ENCODE assay signal across 38 cellular contexts in genomic region chr7:69929622-69930021, GRCh38.
"Had no signal": no experiment of that assay in that cellular context is flagged by ENCODE, and none has a peak within 500 bp of the region (broad histone marks: within the 10 kb centered on the region; RNA-seq: fewer than 3 reads in every experiment).

No MANE protein-coding gene starts in this region.

- H3K27me3 Mint-ChIP-seq: activated B cell treated with CpG ODN at 0.5 μM for 24 hours; activated CD4-positive, alpha-beta memory T cell treated with anti-CD3 and anti-CD28 coated beads for 36 hours; activated CD8-positive, alpha-beta T cell treated with anti-CD3 and anti-CD28 coated beads for 36 hours; activated naive CD8-positive, alpha-beta T cell treated with anti-CD3 and anti-CD28 coated beads for 36 hours; activated T-helper 17 cell treated with anti-CD3 and anti-CD28 coated beads, Interleukin-2, amount 50 U/mL, for 72 hours; central memory CD8-positive, alpha-beta T cell had no signal

- DNase-seq: activated B cell treated with CpG ODN at 0.5 μM for 24 hours; activated CD4-positive, alpha-beta memory T cell treated with anti-CD3 and anti-CD28 coated beads for 36 hours; activated CD4-positive, alpha-beta T cell treated with anti-CD3 and anti-CD28 coated beads for 48 hours; activated CD4-positive, alpha-beta T cell treated with anti-CD3 and anti-CD28 coated beads, Interleukin-2, amount 50 U/mL, for 1 hour; activated CD4-positive, alpha-beta T cell treated with anti-CD3 and anti-CD28 coated beads, Interleukin-2, amount 50 U/mL, for 4 hours; activated CD4-positive, CD25-positive, alpha-beta regulatory T cell treated with anti-CD3 and anti-CD28 coated beads, Interleukin-2, amount 50 U/mL, for 72 hours; activated CD8-positive, alpha-beta memory T cell treated with anti-CD3 and anti-CD28 coated beads, Interleukin-2, amount 50 U/mL, for 4 hours; activated CD8-positive, alpha-beta T cell treated with anti-CD3 and anti-CD28 coated beads for 36 hours; activated effector memory CD4-positive, alpha-beta T cell treated with anti-CD3 and anti-CD28 coated beads, Interleukin-2, amount 50 U/mL, for 16 hours; activated gamma-delta T cell treated with Interleukin-2 at 50 U/mL for 16 hours; activated naive CD4-positive, alpha-beta T cell; activated naive CD4-positive, alpha-beta T cell treated with anti-CD3 and anti-CD28 coated beads for 36 hours; activated naive CD4-positive, alpha-beta T cell treated with anti-CD3 and anti-CD28 coated beads, Interleukin-2, amount 50 U/mL, for 16 hours; activated naive CD8-positive, alpha-beta T cell treated with anti-CD3 and anti-CD28 coated beads for 36 hours; activated T-cell treated with anti-CD3 and anti-CD28 coated beads for 4 hours; activated T-cell treated with anti-CD3 and anti-CD28 coated beads, Interleukin-2, amount 50 U/mL, for 1 hour; activated T-cell treated with anti-CD3 and anti-CD28 coated beads, Interleukin-2, amount 50 U/mL, for 4 hours; activated T-cell treated with anti-CD3 and anti-CD28 coated beads, Interleukin-2, amount 50 U/mL, for 72 hours; adrenal gland; amniotic stem cell; aorta; caudate nucleus; cerebellar nuclear complex; SW 1271; T-helper 1 cell; T-helper 2 cell; T-helper 9 cell had no signal

- H3K4me1 Mint-ChIP-seq: activated B cell treated with CpG ODN at 0.5 μM for 24 hours; activated naive CD8-positive, alpha-beta T cell treated with anti-CD3 and anti-CD28 coated beads for 36 hours; activated T-helper 17 cell treated with anti-CD3 and anti-CD28 coated beads, Interleukin-2, amount 50 U/mL, for 72 hours; central memory CD8-positive, alpha-beta T cell had no signal

- H3K27me3 ChIP-seq: adrenal gland, cardiac muscle cell had no signal

- H3K36me3 ChIP-seq: adrenal gland, cardiac muscle cell had no signal

- ATAC-seq: activated CD8-positive, alpha-beta T cell treated with anti-CD3 and anti-CD28 coated beads for 36 hours; activated naive CD4-positive, alpha-beta T cell treated with anti-CD3 and anti-CD28 coated beads, Interleukin-2, amount 50 U/mL, for 72 hours; activated T-cell treated with anti-CD3 and anti-CD28 coated beads, Interleukin-2, amount 50 U/mL, for 4 hours; activated T-cell treated with anti-CD3 and anti-CD28 coated beads, Interleukin-2, amount 50 U/mL, for 72 hours; activated T-helper 17 cell treated with anti-CD3 and anti-CD28 coated beads, Interleukin-2, amount 50 U/mL, for 72 hours had no signal

- H3K4me1 ChIP-seq: adrenal gland had no signal

- H3K4me3 ChIP-seq: adrenal gland, cardiac muscle cell had no signal

- FAIRE-seq: bronchial epithelial cell, TTC549 had no signal

- H3K4me3 Mint-ChIP-seq: activated B cell treated with CpG ODN at 0.5 μM for 24 hours; activated CD4-positive, alpha-beta memory T cell treated with anti-CD3 and anti-CD28 coated beads for 36 hours; activated CD8-positive, alpha-beta T cell treated with anti-CD3 and anti-CD28 coated beads for 36 hours; activated naive CD4-positive, alpha-beta T cell treated with anti-CD3 and anti-CD28 coated beads for 36 hours; activated naive CD8-positive, alpha-beta T cell treated with anti-CD3 and anti-CD28 coated beads for 36 hours; activated T-cell treated with anti-CD3 and anti-CD28 coated beads, Interleukin-2, amount 50 U/mL, for 4 hours; activated T-cell treated with anti-CD3 and anti-CD28 coated beads, Interleukin-2, amount 50 U/mL, for 72 hours; activated T-helper 1 cell treated with anti-CD3 and anti-CD28 coated beads, Interleukin-12 subunit alpha, Interleukin-12 subunit beta, Interleukin-2, Interleukin-4 antibody, amounts not matched to agents 30 ng/mL and 10 ng/mL and 1 ng/mL, durations not matched to agents 14 hours and 24 hours and 36 hours; activated T-helper 17 cell treated with anti-CD3 and anti-CD28 coated beads, Interleukin-2, amount 50 U/mL, for 72 hours; brain; central memory CD8-positive, alpha-beta T cell; T-helper 1 cell treated with Interleukin-12 subunit alpha and Interleukin-12 subunit beta and Interleukin-4 antibody, amounts not matched to agents 30 μg/mL and 1 μg/mL, for 36 hours; T-helper 2 cell treated with Interferon-gamma antibody and Interleukin-4, amounts not matched to agents 5 μg/mL and 100 μg/mL, for 36 hours had no signal

- H3K9me3 Mint-ChIP-seq: activated B cell treated with CpG ODN at 0.5 μM for 24 hours; activated CD8-positive, alpha-beta T cell treated with anti-CD3 and anti-CD28 coated beads for 36 hours; activated naive CD4-positive, alpha-beta T cell treated with anti-CD3 and anti-CD28 coated beads for 36 hours; activated naive CD8-positive, alpha-beta T cell treated with anti-CD3 and anti-CD28 coated beads for 36 hours; activated T-cell treated with anti-CD3 and anti-CD28 coated beads, Interleukin-2, amount 50 U/mL, for 72 hours; activated T-helper 1 cell treated with anti-CD3 and anti-CD28 coated beads, Interleukin-12 subunit alpha, Interleukin-12 subunit beta, Interleukin-2, Interleukin-4 antibody, amounts not matched to agents 30 ng/mL and 10 ng/mL and 1 ng/mL, durations not matched to agents 14 hours and 24 hours and 36 hours; central memory CD8-positive, alpha-beta T cell; T-helper 1 cell treated with Interleukin-12 subunit alpha and Interleukin-12 subunit beta and Interleukin-4 antibody, amounts not matched to agents 30 μg/mL and 1 μg/mL, for 36 hours; T-helper 2 cell treated with Interferon-gamma antibody and Interleukin-4, amounts not matched to agents 5 μg/mL and 100 μg/mL, for 36 hours had no signal

- H3K27ac Mint-ChIP-seq: activated B cell treated with CpG ODN at 0.5 μM for 24 hours; activated CD4-positive, alpha-beta memory T cell treated with anti-CD3 and anti-CD28 coated beads for 36 hours; activated CD8-positive, alpha-beta T cell treated with anti-CD3 and anti-CD28 coated beads for 36 hours; activated naive CD4-positive, alpha-beta T cell treated with anti-CD3 and anti-CD28 coated beads for 36 hours; activated naive CD4-positive, alpha-beta T cell treated with anti-CD3 and anti-CD28 coated beads, Interleukin-2, amount 50 U/mL, for 72 hours; activated naive CD8-positive, alpha-beta T cell treated with anti-CD3 and anti-CD28 coated beads for 36 hours; activated T-cell treated with anti-CD3 and anti-CD28 coated beads, Interleukin-2, amount 50 U/mL, for 72 hours; activated T-helper 1 cell treated with anti-CD3 and anti-CD28 coated beads, Interleukin-12 subunit alpha, Interleukin-12 subunit beta, Interleukin-2, Interleukin-4 antibody, amounts not matched to agents 30 ng/mL and 10 ng/mL and 1 ng/mL, durations not matched to agents 14 hours and 24 hours and 36 hours; activated T-helper 17 cell treated with anti-CD3 and anti-CD28 coated beads, Interleukin-2, amount 50 U/mL, for 72 hours; brain; T-helper 1 cell treated with Interleukin-12 subunit alpha and Interleukin-12 subunit beta and Interleukin-4 antibody, amounts not matched to agents 30 μg/mL and 1 μg/mL, for 36 hours; T-helper 2 cell treated with Interferon-gamma antibody and Interleukin-4, amounts not matched to agents 5 μg/mL and 100 μg/mL, for 36 hours had no signal

- H3K27ac ChIP-seq: adrenal gland, cardiac muscle cell, VCaP had no signal

- H3K36me3 Mint-ChIP-seq: activated CD4-positive, alpha-beta memory T cell treated with anti-CD3 and anti-CD28 coated beads for 36 hours; activated naive CD4-positive, alpha-beta T cell treated with anti-CD3 and anti-CD28 coated beads, Interleukin-2, amount 50 U/mL, for 72 hours; activated naive CD8-positive, alpha-beta T cell treated with anti-CD3 and anti-CD28 coated beads for 36 hours had no signal

- H3K9me3 ChIP-seq: adrenal gland had no signal
